Comparison of ENCODE assay signal across 1 cellular context in genomic region chr2:183010112-183010511, GRCh38.
TF ChIP-seq lines count a peak whose summit lies in the region.

No MANE protein-coding gene starts in this region.

TF ChIP-seq in K562, 482 proteins besides CTCF, POLR2A, EP300 and RAD21 (continued from another document and continues in another):
- TF ChIP-seq RNF219 (CRISPR knock-in tag; IDR thresholded peaks at IDR 0.05) (no peak), ARID3A (IDR thresholded peaks at IDR 0.05; ENCODE audit: borderline replicate concordance, low read depth, low read length) (0 out of 2 replicates have a peak, but pooled peaks have one; percentile 42), HDGF (IDR thresholded peaks at IDR 0.05) (no peak), NR4A1 (CRISPR knock-in tag; IDR thresholded peaks at IDR 0.05) (no peak), NR4A1 (tag; IDR thresholded peaks at IDR 0.05) (no peak), SMARCC2 (IDR thresholded peaks at IDR 0.05; ENCODE audit: low read depth) (0 out of 2 replicates have a peak, but pooled peaks have one; percentile 36), ZNF384 (IDR thresholded peaks at IDR 0.05; ENCODE audit: low read depth, low read length) (no peak), FOXK2 (conservative IDR thresholded peaks at IDR 0.05 in 1 of 2, IDR thresholded peaks at IDR 0.05 in 1 of 2; ENCODE audit: low read depth in 2 of 2) (peak in 1 of 2 experiments; percentile 62; a peak in 2 of 4 replicates), ZNF280B (CRISPR knock-in tag; IDR thresholded peaks at IDR 0.05) (no peak), ZNF277 (CRISPR knock-in tag; IDR thresholded peaks at IDR 0.05; ENCODE audit: borderline replicate concordance) (no peak), NFIC (IDR thresholded peaks at IDR 0.05) (peak; percentile 96), PTTG1 (tag; IDR thresholded peaks at IDR 0.05; ENCODE audit: low read depth) (no peak), TBL1XR1 (IDR thresholded peaks at IDR 0.05; ENCODE audit: low read length in 2 of 2) (peak; percentile 58 to 60; a peak in 2 of 4 replicates), ARID1B (IDR thresholded peaks at IDR 0.05) (peak; percentile 86), CBX3 (IDR thresholded peaks at IDR 0.05; ENCODE audit: borderline replicate concordance in 1 of 2, low read length in 2 of 2) (peak in 1 of 2 experiments; percentile 96; a peak in 2 of 3 replicates), GABPB1 (CRISPR knock-in tag; IDR thresholded peaks at IDR 0.05) (0 out of 2 replicates have a peak, but pooled peaks have one; percentile 41), NCOA1 (IDR thresholded peaks at IDR 0.05; ENCODE audit: low read depth) (peak; percentile 19; the same call in 1 of the 2 replicates), MAFF (IDR thresholded peaks at IDR 0.05; ENCODE audit: low read length) (0 out of 2 replicates have a peak, but pooled peaks have one; percentile 4), PML (IDR thresholded peaks at IDR 0.05; ENCODE audit: low read length) (peak; percentile 76), TCF7 (IDR thresholded peaks at IDR 0.05; ENCODE audit: borderline replicate concordance) (no peak), CGGBP1 (CRISPR knock-in tag; IDR thresholded peaks at IDR 0.05) (no peak), KLF16 (IDR thresholded peaks at IDR 0.05) (peak; percentile 67), EP400 (IDR thresholded peaks at IDR 0.05) (0 out of 2 replicates have a peak, but pooled peaks have one; percentile 22), CREM (IDR thresholded peaks at IDR 0.05; ENCODE audit: low read depth) (peak; percentile 54), DPF2 (IDR thresholded peaks at IDR 0.05) (peak; percentile 82), EWSR1 (IDR thresholded peaks at IDR 0.05; ENCODE audit: borderline replicate concordance, low read depth, partially characterized antibody) (no peak), ZKSCAN1 (IDR thresholded peaks at IDR 0.05; ENCODE audit: low read depth, low read length) (peak; percentile 51; the same call in 1 of the 2 replicates), FIP1L1 (IDR thresholded peaks at IDR 0.05; ENCODE audit: low read depth, low read length, poor library complexity, severe bottlenecking) (no peak), MNT (conservative IDR thresholded peaks at IDR 0.05) (peak in 1 of 2 experiments; percentile 59; a peak in 2 of 4 replicates), RNF2 (IDR thresholded peaks at IDR 0.05) (peak; percentile 50; the same call in 1 of the 2 replicates), ARNT (IDR thresholded peaks at IDR 0.05) (peak in 1 of 2 experiments; percentile 77; a peak in 3 of 4 replicates), BCOR (IDR thresholded peaks at IDR 0.05) (peak; percentile 53; the same call in 1 of the 2 replicates), XRCC3 (IDR thresholded peaks at IDR 0.05) (no peak; the same call in 1 of the 2 replicates), CTBP1 (IDR thresholded peaks at IDR 0.05; ENCODE audit: borderline replicate concordance) (peak; percentile 94), NCOR1 (IDR thresholded peaks at IDR 0.05) (peak; percentile 86), POLR2AphosphoS5 (IDR thresholded peaks at IDR 0.05; ENCODE audit: control insufficient read depth, insufficient read depth, low read depth, low read length) (peak; percentile 92), SRF (CRISPR knock-in tag; IDR thresholded peaks at IDR 0.05) (no peak), NFYB (IDR thresholded peaks at IDR 0.05; ENCODE audit: extremely low read depth, insufficient read length) (peak; percentile 33), ZNF592 (IDR thresholded peaks at IDR 0.05) (peak; percentile 65; the same call in 1 of the 2 replicates), MAFG (tag; conservative IDR thresholded peaks at IDR 0.05) (0 out of 2 replicates have a peak, but pooled peaks have one; percentile 23), ELF2 (CRISPR knock-in tag; IDR thresholded peaks at IDR 0.05) (no peak), PTRF (tag; IDR thresholded peaks at IDR 0.05) (no peak), ZNF407 (IDR thresholded peaks at IDR 0.05; ENCODE audit: low read depth) (no peak)
